In genomic region chr22:41271787-41272186, GRCh38 we compare ENCODE assay signal across 20 cellular contexts. TPM values are rescaled to one million over a fixed set of nuclear protein-coding genes. Genes with fewer than 3 reads are reported as not detected.
DNase-seq lines count a peak whose midpoint lies in the region; ATAC-seq and TF ChIP-seq lines count a peak whose summit lies in the region.
"Had no signal": no experiment of that assay in that cellular context is flagged by ENCODE, and none has a peak within 500 bp of the region (broad histone marks: within the 10 kb centered on the region; RNA-seq: fewer than 3 reads in every experiment).

No MANE protein-coding gene starts in this region.

- no peaks in the 10 kb centered on the region for H3K9me3 Mint-ChIP-seq in stimulated activated memory B cell treated with anti-CD40 and anti-IgM and Interleukin-4, amounts not matched to agents 10 μg/mL and 1 μg/mL and 100 μg/mL, for 72 hours

- H3K4me1 Mint-ChIP-seq in stimulated activated memory B cell treated with anti-CD40 and anti-IgM and Interleukin-4, amounts not matched to agents 10 μg/mL and 1 μg/mL and 100 μg/mL, for 72 hours, result no peaks in the 10 kb centered on the region

- no peak overlapping the region for H3K4me3 ChIP-seq in RWPE2 (ENCODE audit: severe bottlenecking)
- H3K4me3 ChIP-seq in suprapubic skin, result no peak overlapping the region
- H3K4me3 ChIP-seq: BLaER1 treated with 17β-estradiol and CSF1 and Interleukin-3, amounts not matched to agents 10 nM and 100 nM had no signal

- 66% methylated on average over 8 of the region's 9 CpGs for WGBS in suprapubic skin

- H3K4me1 ChIP-seq in RWPE2 (ENCODE audit: insufficient read depth, poor library complexity, severe bottlenecking) (no peaks in the 10 kb centered on the region), foreskin keratinocyte (peaks cover 3% of the 10 kb centered on the region), suprapubic skin (peaks cover 22% of the 10 kb centered on the region)
- H3K4me1 ChIP-seq: BLaER1 treated with 17β-estradiol and CSF1 and Interleukin-3, amounts not matched to agents 10 nM and 100 nM; Caco-2 had no signal

- TF ChIP-seq EP300 in suprapubic skin (IDR thresholded peaks at IDR 0.05), result no peak

- H3K4me3 Mint-ChIP-seq in stimulated activated memory B cell treated with anti-CD40 and anti-IgM and Interleukin-4, amounts not matched to agents 10 μg/mL and 1 μg/mL and 100 μg/mL, for 72 hours, result no peak overlapping the region

- TF ChIP-seq POLR2A in suprapubic skin (IDR thresholded peaks at IDR 0.05) (no peak), erythroblast (IDR thresholded peaks at IDR 0.05; ENCODE audit: low read length) (no peak)

- H3K36me3 Mint-ChIP-seq in stimulated activated memory B cell treated with anti-CD40 and anti-IgM and Interleukin-4, amounts not matched to agents 10 μg/mL and 1 μg/mL and 100 μg/mL, for 72 hours, result peaks cover 66% of the 10 kb centered on the region

- no peaks in the 10 kb centered on the region for H3K27me3 Mint-ChIP-seq in stimulated activated memory B cell treated with anti-CD40 and anti-IgM and Interleukin-4, amounts not matched to agents 10 μg/mL and 1 μg/mL and 100 μg/mL, for 72 hours

- H3K36me3 ChIP-seq in RWPE2 (ENCODE audit: low read depth) (peaks cover 99% of the 10 kb centered on the region), suprapubic skin (peaks cover 78% of the 10 kb centered on the region)

- no peaks in the 10 kb centered on the region for H3K27me3 ChIP-seq in RWPE2 (ENCODE audit: insufficient read depth, poor library complexity, severe bottlenecking)
- no peaks in the 10 kb centered on the region for H3K27me3 ChIP-seq in foreskin keratinocyte
- no peaks in the 10 kb centered on the region for H3K27me3 ChIP-seq in suprapubic skin
- H3K27me3 ChIP-seq: BLaER1 treated with 17β-estradiol and CSF1 and Interleukin-3, amounts not matched to agents 10 nM and 100 nM had no signal

- no peak overlapping the region for H3K27ac Mint-ChIP-seq in stimulated activated memory B cell treated with anti-CD40 and anti-IgM and Interleukin-4, amounts not matched to agents 10 μg/mL and 1 μg/mL and 100 μg/mL, for 72 hours

- no peaks in the 10 kb centered on the region for H3K9me3 ChIP-seq in RWPE2 (ENCODE audit: severe bottlenecking)
- H3K9me3 ChIP-seq in suprapubic skin, result no peaks in the 10 kb centered on the region
- H3K9me3 ChIP-seq: BLaER1 treated with 17β-estradiol and CSF1 and Interleukin-3, amounts not matched to agents 10 nM and 100 nM; Caco-2 had no signal

- ATAC-seq in RWPE2 (ENCODE audit: low read depth), result peak; percentile 40; the same call in 1 of the 3 replicates
- peak; percentile 78 for ATAC-seq in foreskin keratinocyte
- no peak for ATAC-seq in stimulated activated memory B cell treated with anti-CD40 and anti-IgM and Interleukin-4, amounts not matched to agents 10 μg/mL and 1 μg/mL and 100 μg/mL, for 72 hours
- ATAC-seq: PC-3, SK-N-SH treated with all-trans-retinoic acid at 6 μM for 48 hours had no signal

- TF ChIP-seq CTCF in RWPE2 (IDR thresholded peaks at IDR 0.05; ENCODE audit: poor library complexity, severe bottlenecking), result no peak
- peak; percentile 55 for TF ChIP-seq CTCF in foreskin keratinocyte (conservative IDR thresholded peaks at IDR 0.05)
- peak in 1 of 2 donors; percentile 25 for TF ChIP-seq CTCF in suprapubic skin (IDR thresholded peaks at IDR 0.05)

- DNase-seq in ELF-1 (ENCODE audit: low read depth, low spot score) (peak; percentile 16), RWPE2 (ENCODE audit: low spot score) (no peak), foreskin keratinocyte (peak in 1 of 2 donors; percentile 44), suprapubic skin (ENCODE audit: low spot score in 2 of 2) (no peak), erythroblast (lab: John Stamatoyannopoulos, UW) (no peak), H4 (ENCODE audit: low spot score) (no peak)
- DNase-seq: Caco-2; GOT3; KG1; NCI-H1092; NCI-H1694 treated with DMSO at 0.1 percent for 48 hours; NCI-H69; NK-92 treated with Interleukin-12 subunit alpha and Interleukin-12 subunit beta, amount 100 ng/mL, for 24 hours; PC-3; Right ventricle myocardium superior had no signal

- no peak overlapping the region for H3K27ac ChIP-seq in RWPE2 (ENCODE audit: poor library complexity, severe bottlenecking)
- H3K27ac ChIP-seq in foreskin keratinocyte, result peak overlapping the region; percentile 54
- peak overlapping the region; percentile 79 for H3K27ac ChIP-seq in suprapubic skin
- H3K27ac ChIP-seq: BLaER1 treated with 17β-estradiol and CSF1 and Interleukin-3, amounts not matched to agents 10 nM and 100 nM; HL-60 had no signal

RNA-seq across cellular contexts. Expression of gene RANGAP1, which starts 14.2 kb away (rescaled TPM):
- total RNA-seq in foreskin keratinocyte (195 and 210 TPM in 2 replicates), suprapubic skin (100 to 1,000 TPM; 112 to 120 (median 114) TPM)
- 180 and 182 TPM in 2 replicates for polyA plus RNA-seq in foreskin keratinocyte
- total RNA-seq in H4 (2014; rRNA removed; shearing (Covaris generic)), result 29.7 and 44.6 TPM in 2 replicates

RNA-seq across cellular contexts. Expression of gene ZC3H7B, which starts 29.5 kb away (rescaled TPM):
- total RNA-seq in foreskin keratinocyte, result 82.6 and 89.4 TPM in 2 replicates
- polyA plus RNA-seq in foreskin keratinocyte, result 35.3 and 37.7 TPM in 2 replicates
- total RNA-seq in suprapubic skin, result 10 to 100 TPM; 29.7 to 45.7 (median 41.0) TPM
- total RNA-seq in H4 (2014; rRNA removed; shearing (Covaris generic)), result 17.8 and 17.9 TPM in 2 replicates

RNA-seq across cellular contexts. Expression of gene CHADL, which starts 31.1 kb away (rescaled TPM):
- total RNA-seq in foreskin keratinocyte (0.82 and 0.99 TPM in 2 replicates), suprapubic skin (10 to 100 TPM in 3 of 4 donors, 1 to 10 TPM in 1; 9.5 to 18.8 (median 15.7) TPM)
- 0.96 and 1.1 TPM in 2 replicates for polyA plus RNA-seq in foreskin keratinocyte
- total RNA-seq in H4 (2014; rRNA removed; shearing (Covaris generic)), result not detected in 2 replicates
- total RNA-seq: M059J had no signal
